19 cellular contexts compared by ENCODE assay signal in the genomic region with DNA sequence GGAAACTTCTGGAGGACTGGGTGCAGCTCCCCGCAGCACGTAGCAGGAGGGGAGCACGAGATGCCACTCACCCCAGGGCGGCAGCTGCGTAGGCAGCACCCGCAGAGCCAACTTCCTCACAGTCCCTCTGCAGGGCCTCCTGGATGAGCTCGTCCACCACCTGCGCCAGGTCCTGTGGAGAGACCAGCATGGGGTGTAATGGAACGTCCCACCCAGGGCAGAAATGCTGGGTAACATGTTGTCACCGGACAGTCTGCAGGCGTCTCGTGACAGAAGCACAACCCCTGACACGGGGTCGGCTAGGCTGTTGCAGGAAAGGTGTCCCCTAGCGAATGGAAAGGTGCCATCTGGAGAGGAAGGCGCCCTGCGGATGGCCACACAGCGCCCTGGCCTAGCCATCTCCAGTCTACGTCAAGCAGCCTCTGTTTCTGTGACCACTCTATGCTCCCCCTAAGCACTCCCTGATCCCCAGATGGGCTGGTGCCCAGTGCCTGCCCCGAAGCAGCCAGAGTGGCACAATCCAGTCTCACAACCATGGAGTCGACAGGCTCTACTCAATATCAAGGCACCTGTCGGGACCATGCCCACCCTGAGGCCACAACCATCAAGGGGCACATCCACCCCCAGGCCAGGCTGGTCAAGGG. TPM values are rescaled to one million over a fixed set of nuclear protein-coding genes. Genes with fewer than 3 reads are reported as not detected.
DNase-seq lines count a peak whose midpoint lies in the region; ATAC-seq and TF ChIP-seq lines count a peak whose summit lies in the region.
"Had no signal": no experiment of that assay in that cellular context is flagged by ENCODE, and none has a peak within 500 bp of the region (broad histone marks: within the 10 kb centered on the region; RNA-seq: fewer than 3 reads in every experiment).

No MANE protein-coding gene starts in this region.

- no peaks in the 10 kb centered on the region for H3K9me3 ChIP-seq in RWPE2 (ENCODE audit: severe bottlenecking)
- no peaks in the 10 kb centered on the region for H3K9me3 ChIP-seq in upper lobe of right lung
- H3K9me3 ChIP-seq: SJCRH30 had no signal

- H3K36me3 ChIP-seq in RWPE2 (ENCODE audit: low read depth) (peaks cover 80% of the 10 kb centered on the region), upper lobe of right lung (peaks cover 94% of the 10 kb centered on the region)

- no peaks in the 10 kb centered on the region for H3K4me1 ChIP-seq in RWPE2 (ENCODE audit: insufficient read depth, poor library complexity, severe bottlenecking)
- no peaks in the 10 kb centered on the region for H3K4me1 ChIP-seq in upper lobe of right lung

- no peak for TF ChIP-seq CTCF in RWPE2 (IDR thresholded peaks at IDR 0.05; ENCODE audit: poor library complexity, severe bottlenecking)
- no peak for TF ChIP-seq CTCF in upper lobe of right lung (IDR thresholded peaks at IDR 0.05)

- ATAC-seq in Right ventricle myocardium superior (ENCODE audit: poor library complexity), result peak; percentile 10
- ATAC-seq in left cardiac atrium, result no peak
- peak; percentile 11; the same call in 1 of the 3 replicates for ATAC-seq in RWPE2 (ENCODE audit: low read depth)
- ATAC-seq in left colon, result peak; percentile 13
- ATAC-seq in upper lobe of right lung, result peak; percentile 6
- ATAC-seq in activated CD4-positive, CD25-positive, alpha-beta regulatory T cell treated with anti-CD3 and anti-CD28 coated beads, Interleukin-2, amount 50 U/mL, for 24 hours, result no peak

- H3K27me3 ChIP-seq in RWPE2 (ENCODE audit: insufficient read depth, poor library complexity, severe bottlenecking) (no peaks in the 10 kb centered on the region), upper lobe of right lung (no peaks in the 10 kb centered on the region)
- H3K27me3 ChIP-seq: SJCRH30 had no signal

- DNase-seq in Right ventricle myocardium superior (no peak), left cardiac atrium (no peak), RWPE2 (ENCODE audit: low spot score) (peak; percentile 59), left colon (no peak), upper lobe of right lung (no peak), DMS79 treated with DMSO at 0.1 percent for 48 hours (lab: John Stamatoyannopoulos, UW) (no peak)
- DNase-seq: EL, KG1, NCI-H1092 treated with DMSO at 0.1 percent for 48 hours, NCI-H1436 treated with DMSO at 0.1 percent for 48 hours, NCI-H1930, NCI-H226, NCI-H510A treated with DMSO at 0.1 percent for 48 hours, NCI-H748 treated with DMSO at 0.1 percent for 48 hours, PC-9, RPMI8226, SJCRH30 had no signal

- intact Hi-C loops in Right ventricle myocardium superior (cut with DNase I), result no loop called here
- intact Hi-C loops in left cardiac atrium (cut with DNase I), result no loop called here
- intact Hi-C loops in left colon (cut with DNase I, micrococcal nuclease), result no loop called here
- intact Hi-C loops in upper lobe of right lung (cut with DNase I), result no loop called here

- H3K27ac ChIP-seq in RWPE2 (ENCODE audit: poor library complexity, severe bottlenecking) (no peak overlapping the region), upper lobe of right lung (no peak overlapping the region)
- H3K27ac ChIP-seq: HL-60, PC-9, SJCRH30 had no signal

- no peak overlapping the region for H3K4me3 ChIP-seq in RWPE2 (ENCODE audit: severe bottlenecking)
- H3K4me3 ChIP-seq in upper lobe of right lung, result no peak overlapping the region
- H3K4me3 ChIP-seq: PC-9, SJCRH30 had no signal

RNA-seq across cellular contexts. Expression of gene MCM3AP, which starts 21.2 kb away (rescaled TPM):
- 57.0 TPM for total RNA-seq in Right ventricle myocardium superior
- 10 to 100 TPM; 52.4 to 66.4 TPM for total RNA-seq in left cardiac atrium
- 10 to 100 TPM; 90.6 to 94.3 TPM for total RNA-seq in left colon
- 92.2 TPM for total RNA-seq in upper lobe of right lung

RNA-seq across cellular contexts. Expression of gene YBEY, which starts 22.0 kb away (rescaled TPM):
- 19.2 TPM for total RNA-seq in Right ventricle myocardium superior
- 10 to 100 TPM; 15.5 to 17.5 TPM for total RNA-seq in left cardiac atrium
- 10 to 100 TPM; 19.6 to 25.7 TPM for total RNA-seq in left colon
- total RNA-seq in upper lobe of right lung, result 14.0 TPM

RNA-seq across cellular contexts. Expression of gene LSS, which starts 35.6 kb away (rescaled TPM):
- total RNA-seq in Right ventricle myocardium superior (57.9 TPM), left cardiac atrium (10 to 100 TPM; 66.4 to 66.7 TPM), left colon (100 to 1,000 TPM in 1 of 2 donors, 10 to 100 TPM in 1; 65.6 to 140 TPM), upper lobe of right lung (108 TPM)

RNA-seq across cellular contexts. Expression of gene C21orf58, which starts 59.5 kb away (rescaled TPM):
- 1.0 TPM for total RNA-seq in Right ventricle myocardium superior
- total RNA-seq in left cardiac atrium, result 1 to 10 TPM; 1.0 to 2.5 TPM
- 1 to 10 TPM; 4.6 to 9.8 TPM for total RNA-seq in left colon
- total RNA-seq in upper lobe of right lung, result 2.3 TPM

RNA-seq across cellular contexts. Expression of gene PCNT, which starts 59.8 kb away (rescaled TPM):
- total RNA-seq in Right ventricle myocardium superior (28.9 TPM), left cardiac atrium (10 to 100 TPM; 31.8 to 50.2 TPM), left colon (10 to 100 TPM; 17.6 to 28.8 TPM), upper lobe of right lung (29.3 TPM)

Comparison
In these comparisons a context has a peak if more than half of its experiments do, and no peak if none do; other contexts are left out.
1. ATAC-seq: peak in Right ventricle myocardium superior (single experiment), RWPE2 (single experiment), left colon (single experiment) and upper lobe of right lung (single experiment); none in left cardiac atrium (0 of 2) and activated CD4-positive, CD25-positive, alpha-beta regulatory T cell treated with anti-CD3 and anti-CD28 coated beads, Interleukin-2, amount 50 U/mL, for 24 hours (0 of 2).